In genomic region chr13:32246468-32246867, GRCh38 we compare ENCODE assay signal across 7 cellular contexts.
DNase-seq lines count a peak whose midpoint lies in the region; ATAC-seq and TF ChIP-seq lines count a peak whose summit lies in the region.

No MANE protein-coding gene starts in this region.

- H3K9me3 Mint-ChIP-seq in immature natural killer cell: no peaks in the 10 kb centered on the region

- peaks cover 4 to 16% (median 11%) of the 10 kb centered on the region in 3 donors for H3K36me3 Mint-ChIP-seq in immature natural killer cell

- peak; percentile 86 for TF ChIP-seq CTCF in astrocyte of the cerebellum (IDR thresholded peaks at IDR 0.05; ENCODE audit: low read depth, low read length, missing control alignments)

- ATAC-seq in GM19328 (IDR thresholded peaks at IDR 0.05; ENCODE audit: unreplicated experiment) (peak; percentile 62), HG03354 (IDR thresholded peaks at IDR 0.05; ENCODE audit: poor library complexity, severe bottlenecking, unreplicated experiment) (peak; percentile 97)

- peak overlapping the region in 1 of 6 donors; percentile 33 for H3K27ac Mint-ChIP-seq in immature natural killer cell

- peaks cover 0 to 3% (median 0%) of the 10 kb centered on the region in 3 donors for H3K27me3 Mint-ChIP-seq in immature natural killer cell (ENCODE audit: low read depth in 3 of 3)

- in situ Hi-C loops in astrocyte of the cerebellum (cut with HindIII; ENCODE audit: low sequenced_read_pairs): no loop called here

- no peak overlapping the region for H3K4me3 ChIP-seq in astrocyte of the cerebellum (ENCODE audit: low read depth, low read length)

- DNase-seq in EL: peak; percentile 77
- DNase-seq in RPMI7951 (ENCODE audit: low read depth): peak; percentile 72
- peak; percentile 44 for DNase-seq in astrocyte of the cerebellum (ENCODE audit: low read depth)
- peak; percentile 12 to 17 (median 13) for DNase-seq in immature natural killer cell
- peak; percentile 8 for DNase-seq in stimulated activated CD4-positive, alpha-beta T cell treated with anti-CD3 and anti-CD28 coated beads, Interleukin-2, amount 100 ng/mL, for 4 hours (ENCODE audit: low read depth)

- peaks cover 18 to 25% of the 10 kb centered on the region in 2 donors for H3K4me1 Mint-ChIP-seq in immature natural killer cell

- no peak overlapping the region for H3K4me3 Mint-ChIP-seq in immature natural killer cell

Comparison
In these comparisons a context has a peak if more than half of its experiments do, and no peak if none do; other contexts are left out.
1. DNase-seq: peak in every context shown above with its lines; median percentile 77 in EL; 72 in RPMI7951; 44 in astrocyte of the cerebellum; 13 in immature natural killer cell; 8 in stimulated activated CD4-positive, alpha-beta T cell treated with anti-CD3 and anti-CD28 coated beads, Interleukin-2, amount 100 ng/mL, for 4 hours.